ENCODE assay signal across 8 cellular contexts in genomic region chr11:17405232-17406005, GRCh38. TPM values are rescaled to one million over a fixed set of nuclear protein-coding genes. Genes with fewer than 3 reads are reported as not detected.
DNase-seq lines count a peak whose midpoint lies in the region; ATAC-seq and TF ChIP-seq lines count a peak whose summit lies in the region.

No MANE protein-coding gene starts in this region.

- no peak for TF ChIP-seq POLR2A in GM18505 (IDR thresholded peaks at IDR 0.05; ENCODE audit: borderline replicate concordance, extremely low read depth, insufficient read depth, insufficient read length)

- H4K20me1 ChIP-seq in SK-N-SH (ENCODE audit: insufficient read depth): no peaks in the 10 kb centered on the region

- no peaks in the 10 kb centered on the region for H3K79me2 ChIP-seq in SK-N-SH (ENCODE audit: insufficient read depth)

- no peak overlapping the region for H3K9ac ChIP-seq in SK-N-SH

- H2AFZ ChIP-seq in SK-N-SH (ENCODE audit: low read depth): no peak overlapping the region

- H3K4me2 ChIP-seq in SK-N-SH: peak overlapping the region; percentile 31; the same call in 1 of the 2 replicates

- H3K27me3 ChIP-seq in A673 (replicated peaks; ENCODE audit: insufficient read depth, low read depth, low read length, poor library complexity) (no peaks in the 10 kb centered on the region), SK-N-SH (ENCODE audit: insufficient read depth) (no peaks in the 10 kb centered on the region), heart right ventricle (no peaks in the 10 kb centered on the region)

- H3F3A ChIP-seq in SK-N-SH (replicated peaks; ENCODE audit: insufficient read depth): no peaks in the 10 kb centered on the region

- TF ChIP-seq RAD21 in SK-N-SH (IDR thresholded peaks at IDR 0.05; ENCODE audit: low read length): 0 out of 2 replicates have a peak, but pooled peaks have one; percentile 20

- ATAC-seq in heart right ventricle: peak; percentile 77 to 98 (median 94)
- peak; percentile 15 to 31 for ATAC-seq in stimulated activated naive B cell treated with anti-CD40 and anti-IgM and Interleukin-4, amounts not matched to agents 10 μg/mL and 1 μg/mL and 100 μg/mL, for 72 hours (replicated peaks)
- ATAC-seq in GM18505 (IDR thresholded peaks at IDR 0.05; ENCODE audit: unreplicated experiment): no peak

- CTCF ChIA-PET in A673 (lab: Charles Lee) (no interaction called here), SK-N-SH (lab: Yijun Ruan, JAX) (interaction anchor here (0.6 to 4.2 kb wide), 19 partner anchors 8 to 652 kb away, joined by 3 to 13 read pairs (median 5); partner anchors contain the start of gene KCNJ11), HEK293T (lab: Yijun Ruan, JAX) (interaction anchor here (0.6 kb wide), 1 partner anchor 68 kb away, joined by 3 read pairs; no protein-coding TSS in a partner anchor)

- H3K4me1 ChIP-seq in A673 (ENCODE audit: insufficient read depth, low read length, poor library complexity, severe bottlenecking) (no peaks in the 10 kb centered on the region), SK-N-SH (ENCODE audit: control insufficient read depth in 1 of 2, insufficient read depth in 2 of 2, low read depth in 1 of 2, low read length in 1 of 2) (peaks cover 0 to 16% of the 10 kb centered on the region in 2 experiments; a peak in 1 of 4 replicates), heart right ventricle (peaks cover 5 to 26% (median 20%) of the 10 kb centered on the region in 9 donors)

- no peak overlapping the region for H3K27ac Mint-ChIP-seq in stimulated activated naive B cell treated with anti-CD40 and anti-IgM and Interleukin-4, amounts not matched to agents 10 μg/mL and 1 μg/mL and 100 μg/mL, for 72 hours

- H3K27me3 Mint-ChIP-seq in stimulated activated naive B cell treated with anti-CD40 and anti-IgM and Interleukin-4, amounts not matched to agents 10 μg/mL and 1 μg/mL and 100 μg/mL, for 72 hours: peaks cover 0 to 5% of the 10 kb centered on the region in 2 donors

- H3K27ac ChIP-seq in A673 (ENCODE audit: low read depth, low read length, poor library complexity, severe bottlenecking): no peak overlapping the region
- H3K27ac ChIP-seq in SK-N-SH (ENCODE audit: low read depth in 2 of 2, low read length in 1 of 2): peak overlapping the region in 1 of 2 experiments; percentile 43; a peak in 1 of 4 replicates
- peak overlapping the region; percentile 50 to 87 (median 75) for H3K27ac ChIP-seq in heart right ventricle

- H3K9me3 ChIP-seq in A673 (ENCODE audit: low read depth, low read length, poor library complexity, severe bottlenecking): no peaks in the 10 kb centered on the region
- H3K9me3 ChIP-seq in SK-N-SH: no peaks in the 10 kb centered on the region
- no peaks in the 10 kb centered on the region for H3K9me3 ChIP-seq in heart right ventricle

- H3K9me3 Mint-ChIP-seq in stimulated activated naive B cell treated with anti-CD40 and anti-IgM and Interleukin-4, amounts not matched to agents 10 μg/mL and 1 μg/mL and 100 μg/mL, for 72 hours: no peaks in the 10 kb centered on the region

- POLR2A ChIA-PET in A673 (lab: Charles Lee; ENCODE audit: low non-redundant PET) (no interaction called here), SK-N-SH (lab: Yijun Ruan, JAX) (no interaction called here), HEK293T (lab: Yijun Ruan, JAX) (no interaction called here)

- TF ChIP-seq EP300 in SK-N-SH (IDR thresholded peaks at IDR 0.05; ENCODE audit: borderline replicate concordance in 1 of 2, low read depth in 1 of 2, low read length in 1 of 2): no peak; a peak in 1 of 4 replicates

- intact Hi-C loops in A673 (cut with micrococcal nuclease; ENCODE audit: unreplicated experiment) (no loop called here), heart right ventricle (cut with DNase I) (no loop called here)

- peaks cover 11 to 17% of the 10 kb centered on the region in 2 donors for H3K4me1 Mint-ChIP-seq in stimulated activated naive B cell treated with anti-CD40 and anti-IgM and Interleukin-4, amounts not matched to agents 10 μg/mL and 1 μg/mL and 100 μg/mL, for 72 hours

- H3K9me2 ChIP-seq in SK-N-SH: no peaks in the 10 kb centered on the region

- no peak overlapping the region for H3K4me3 ChIP-seq in A673 (ENCODE audit: low read depth, low read length, poor library complexity, severe bottlenecking)
- H3K4me3 ChIP-seq in SK-N-SH (ENCODE audit: low read depth in 2 of 2, low read length in 1 of 2): no peak overlapping the region
- no peak overlapping the region for H3K4me3 ChIP-seq in heart right ventricle

- no TSS peak for BruUV-seq in A673 (replicated peaks; lab: Mats Ljungman, UMichigan)

- TF ChIP-seq CTCF in A673 (conservative IDR thresholded peaks at IDR 0.05; ENCODE audit: low read depth, low read length) (no peak), SK-N-SH (IDR thresholded peaks at IDR 0.05) (peak; percentile 27; the same call in 1 of the 2 replicates), heart right ventricle (IDR thresholded peaks at IDR 0.05) (peak in 6 of 9 donors; percentile 23 to 47 (median 36))

- H3K36me3 Mint-ChIP-seq in stimulated activated naive B cell treated with anti-CD40 and anti-IgM and Interleukin-4, amounts not matched to agents 10 μg/mL and 1 μg/mL and 100 μg/mL, for 72 hours: no peaks in the 10 kb centered on the region

- 43% methylated on average over 14 of the region's 15 CpGs for WGBS in SK-N-SH (ENCODE audit: low lambda C conversion rate)
- WGBS in heart right ventricle, 2 donors: 29 to 33% methylated on average over 15 of the region's 15 CpGs

- DNase-seq in A673 (ENCODE audit: low spot score) (peak; percentile 30), H4 (ENCODE audit: low spot score) (peak; percentile 90), SK-N-SH (peak; percentile 78), heart right ventricle (peak; percentile 71 to 74), iPS-NIHi11 (ENCODE audit: low spot score) (no peak), HEK293T (ENCODE audit: extremely low spot score) (no peak)
- no peak for DNase-seq in stimulated activated naive B cell treated with anti-CD40 and anti-IgM and Interleukin-4, amounts not matched to agents 10 μg/mL and 1 μg/mL and 100 μg/mL, for 72 hours

- H3K36me3 ChIP-seq in A673 (ENCODE audit: insufficient read depth, low read length, poor library complexity, severe bottlenecking): no peaks in the 10 kb centered on the region
- H3K36me3 ChIP-seq in SK-N-SH (replicated peaks in 1 of 2; ENCODE audit: control insufficient read depth in 1 of 2, insufficient read depth in 2 of 2, low read length in 1 of 2): no peaks in the 10 kb centered on the region
- H3K36me3 ChIP-seq in heart right ventricle: no peaks in the 10 kb centered on the region

- H3K4me3 Mint-ChIP-seq in stimulated activated naive B cell treated with anti-CD40 and anti-IgM and Interleukin-4, amounts not matched to agents 10 μg/mL and 1 μg/mL and 100 μg/mL, for 72 hours: no peak overlapping the region

TF ChIP-seq in SK-N-SH, 30 proteins besides CTCF, POLR2A, EP300 and RAD21 (continues in another document):
- TF ChIP-seq GABPA (IDR thresholded peaks at IDR 0.05; ENCODE audit: low read depth): no peak
- no peak for TF ChIP-seq USF2 (IDR thresholded peaks at IDR 0.05; ENCODE audit: borderline replicate concordance, low read depth, low read length)
- no peak for TF ChIP-seq YY1 (IDR thresholded peaks at IDR 0.05; ENCODE audit: low read depth)
- TF ChIP-seq SIN3A (IDR thresholded peaks at IDR 0.05; ENCODE audit: borderline replicate concordance, low read depth, low read length): no peak
- TF ChIP-seq NRF1 (IDR thresholded peaks at IDR 0.05; ENCODE audit: low read depth, low read length): no peak
- no peak for TF ChIP-seq MXI1 (IDR thresholded peaks at IDR 0.05; ENCODE audit: low read depth, low read length)
- no peak for TF ChIP-seq FOXM1 (IDR thresholded peaks at IDR 0.05; ENCODE audit: low read depth)
- TF ChIP-seq NFIC (IDR thresholded peaks at IDR 0.05; ENCODE audit: borderline replicate concordance): no peak

TF ChIP-seq in HEK293T, 16 proteins besides CTCF, POLR2A, EP300 and RAD21:
- TF ChIP-seq FOXM1 (IDR thresholded peaks at IDR 0.05; ENCODE audit: borderline replicate concordance): no peak
- TF ChIP-seq ELF4 (IDR thresholded peaks at IDR 0.05): no peak
- no peak for TF ChIP-seq CTBP1 (IDR thresholded peaks at IDR 0.05; ENCODE audit: borderline replicate concordance)
- TF ChIP-seq SUZ12 (IDR thresholded peaks at IDR 0.05): no peak
- no peak for TF ChIP-seq TARDBP (IDR thresholded peaks at IDR 0.05)
- TF ChIP-seq, protein P1, sequence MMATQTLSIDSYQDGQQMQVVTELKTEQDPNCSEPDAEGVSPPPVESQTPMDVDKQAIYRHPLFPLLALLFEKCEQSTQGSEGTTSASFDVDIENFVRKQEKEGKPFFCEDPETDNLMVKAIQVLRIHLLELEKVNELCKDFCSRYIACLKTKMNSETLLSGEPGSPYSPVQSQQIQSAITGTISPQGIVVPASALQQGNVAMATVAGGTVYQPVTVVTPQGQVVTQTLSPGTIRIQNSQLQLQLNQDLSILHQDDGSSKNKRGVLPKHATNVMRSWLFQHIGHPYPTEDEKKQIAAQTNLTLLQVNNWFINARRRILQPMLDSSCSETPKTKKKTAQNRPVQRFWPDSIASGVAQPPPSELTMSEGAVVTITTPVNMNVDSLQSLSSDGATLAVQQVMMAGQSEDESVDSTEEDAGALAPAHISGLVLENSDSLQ (IDR thresholded peaks at IDR 0.05): no peak
- TF ChIP-seq BHLHE40 (IDR thresholded peaks at IDR 0.05; ENCODE audit: borderline replicate concordance): no peak
- TF ChIP-seq NFRKB (IDR thresholded peaks at IDR 0.05): no peak
- no peak for TF ChIP-seq SP1 (IDR thresholded peaks at IDR 0.05)
- no peak for TF ChIP-seq FOXA1 (IDR thresholded peaks at IDR 0.05)
- no peak for TF ChIP-seq ZNF384 (IDR thresholded peaks at IDR 0.05)
- TF ChIP-seq HDGF (IDR thresholded peaks at IDR 0.05; ENCODE audit: borderline replicate concordance): no peak
- TF ChIP-seq FOXK2 (IDR thresholded peaks at IDR 0.05): no peak
- TF ChIP-seq L3MBTL2 (conservative IDR thresholded peaks at IDR 0.05): no peak
- TF ChIP-seq ARNT (IDR thresholded peaks at IDR 0.05): no peak
- no peak for TF ChIP-seq LEF1 (IDR thresholded peaks at IDR 0.05; ENCODE audit: borderline replicate concordance)

RNA-seq across cellular contexts. Expression of gene KCNJ11, which starts 17.0 kb away (rescaled TPM):
- total RNA-seq in A673 (2021) (0.34 and 0.59 TPM in 2 replicates), heart right ventricle (10 to 100 TPM in 8 of 10 donors, 1 to 10 TPM in 2; 8.9 to 27.0 (median 14.4) TPM)
- 0.12 TPM in 1 of 2 replicates, not detected in the other for total RNA-seq in H4 (2014; rRNA removed; shearing (Covaris generic))
- polyA plus RNA-seq in SK-N-SH (2012; rRNA removed) (0.13 and 0.23 TPM in 2 replicates), heart right ventricle (10 to 100 TPM; 11.1 to 15.0 TPM)
- 0.09 and 0.22 TPM in 2 replicates for polyA plus RNA-seq in SK-N-SH (2012; cell fraction: cytosol; rRNA removed)
- polyA plus RNA-seq in SK-N-SH (2012; cell fraction: nucleus; rRNA removed): 0.23 and 0.35 TPM in 2 replicates

RNA-seq across cellular contexts. Expression of gene NCR3LG1, which starts 53.8 kb away (rescaled TPM):
- 5.0 and 5.8 TPM in 2 replicates for total RNA-seq in A673 (2021)
- total RNA-seq in H4 (2014; rRNA removed; shearing (Covaris generic)): 3.5 and 4.6 TPM in 2 replicates
- 0.67 and 1.2 TPM in 2 replicates for polyA plus RNA-seq in SK-N-SH (2012; rRNA removed)
- polyA plus RNA-seq in SK-N-SH (2012; cell fraction: cytosol; rRNA removed): 0.41 and 0.52 TPM in 2 replicates
- polyA plus RNA-seq in SK-N-SH (2012; cell fraction: nucleus; rRNA removed): 2.1 and 3.6 TPM in 2 replicates
- 1 to 10 TPM in 7 of 10 donors, under 1 TPM in 3; 0.64 to 2.1 (median 1.3) TPM for total RNA-seq in heart right ventricle
- polyA plus RNA-seq in heart right ventricle: under 1 TPM; 0.07 to 0.29 TPM

Comparison
In these comparisons a context has a peak if more than half of its experiments do, and no peak if none do; other contexts are left out.
1. DNase-seq: peak in A673 (single experiment), H4 (single experiment), SK-N-SH (single experiment) and heart right ventricle (2 of 2); none in stimulated activated naive B cell treated with anti-CD40 and anti-IgM and Interleukin-4, amounts not matched to agents 10 μg/mL and 1 μg/mL and 100 μg/mL, for 72 hours (single experiment), iPS-NIHi11 (single experiment) and HEK293T (single experiment).